ENCODE assay signal across 8 cellular contexts in the genomic region with DNA sequence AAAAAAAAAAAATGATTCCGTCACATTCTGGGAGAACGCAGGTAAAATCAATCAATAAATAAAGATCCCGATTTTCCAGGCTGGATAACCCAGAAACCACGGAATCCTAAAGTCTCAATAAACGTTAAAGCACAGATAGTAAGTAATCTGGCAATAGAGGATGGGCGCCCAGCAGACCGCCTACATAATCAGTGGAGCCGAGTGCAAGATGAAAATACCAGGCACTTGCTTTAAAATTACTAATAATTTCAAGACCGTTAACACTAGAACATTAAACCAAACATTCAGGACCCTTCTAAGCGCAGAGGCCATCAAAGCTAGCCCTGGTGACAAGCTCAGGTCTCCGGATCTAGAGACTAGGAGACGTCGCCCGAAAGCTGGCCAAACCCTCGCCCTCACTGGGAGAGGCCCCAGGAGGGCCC. TPM values are rescaled to one million over a fixed set of nuclear protein-coding genes. Genes with fewer than 3 reads are reported as not detected.
DNase-seq lines count a peak whose midpoint lies in the region; ATAC-seq, FAIRE-seq and TF ChIP-seq lines count a peak whose summit lies in the region.

No MANE protein-coding gene starts in this region.

- H3K4me3 ChIP-seq in kidney (ENCODE audit: low read length in 2 of 2) (peak overlapping the region; percentile 73 to 84), thoracic aorta (peak overlapping the region; percentile 92)

- H3K36me3 Mint-ChIP-seq in activated naive CD8-positive, alpha-beta T cell treated with anti-CD3 and anti-CD28 coated beads, Interleukin-2, amount 10 ng/mL, durations not matched to agents 7 days and 5 days = peaks cover 23% of the 10 kb centered on the region

- peak overlapping the region; percentile 80 to 87 for H3K9ac ChIP-seq in kidney (ENCODE audit: low read length in 2 of 2)

- H3K4me1 ChIP-seq in kidney (ENCODE audit: control insufficient read depth in 1 of 2, insufficient read depth in 1 of 2, low read depth in 1 of 2, low read length in 2 of 2) (peaks cover 10 to 28% of the 10 kb centered on the region in 2 donors), thoracic aorta (ENCODE audit: control insufficient read depth in 1 of 2, low read depth in 2 of 2) (peaks cover 7 to 18% of the 10 kb centered on the region in 2 donors)

- TF ChIP-seq CTCF in kidney (IDR thresholded peaks at IDR 0.05; ENCODE audit: borderline replicate concordance, extremely low read depth, insufficient read depth) (no peak), thoracic aorta (IDR thresholded peaks at IDR 0.05) (no peak)

- H3K4me1 Mint-ChIP-seq in activated naive CD8-positive, alpha-beta T cell treated with anti-CD3 and anti-CD28 coated beads, Interleukin-2, amount 10 ng/mL, durations not matched to agents 7 days and 5 days = peaks cover 30% of the 10 kb centered on the region

- DNase-seq in SHP77 treated with DMSO at 0.1 percent for 48 hours (lab: John Stamatoyannopoulos, UW) = peak; percentile 50
- no peak for DNase-seq in SHP77 (lab: John Stamatoyannopoulos, UW)
- no peak for DNase-seq in activated naive CD8-positive, alpha-beta T cell treated with anti-CD3 and anti-CD28 coated beads, Interleukin-2, amount 10 ng/mL, durations not matched to agents 7 days and 5 days
- DNase-seq in kidney = no peak
- DNase-seq in thoracic aorta (ENCODE audit: low spot score) = no peak
- DNase-seq in H54 (ENCODE audit: insufficient read length, low spot score) = no peak
- DNase-seq in cerebellar nuclear complex (lab: John Stamatoyannopoulos, UW) = no peak

- POLR2A ChIA-PET in activated naive CD8-positive, alpha-beta T cell treated with anti-CD3 and anti-CD28 coated beads, Interleukin-2, amount 10 ng/mL, durations not matched to agents 7 days and 5 days (lab: Charles Lee) = interaction anchor here (1.0 to 8.3 kb wide), 23 partner anchors 10 to 219 kb away, joined by 3 to 176 read pairs (median 7); a partner anchor contains a TSS

- H3K27ac ChIP-seq in kidney (ENCODE audit: low read depth in 2 of 2, low read length in 2 of 2) (peak overlapping the region; percentile 99 to 100), thoracic aorta (peak overlapping the region; percentile 97 to 98)

- H3K27me3 ChIP-seq in thoracic aorta (replicated peaks; ENCODE audit: insufficient read depth) = no peaks in the 10 kb centered on the region

- H3K36me3 ChIP-seq in kidney (ENCODE audit: control insufficient read depth in 1 of 2, insufficient read depth in 2 of 2, low read length in 2 of 2) (peaks cover 5 to 12% of the 10 kb centered on the region in 2 donors), thoracic aorta (no peaks in the 10 kb centered on the region)

- peak overlapping the region; percentile 99 for H3K27ac Mint-ChIP-seq in activated naive CD8-positive, alpha-beta T cell treated with anti-CD3 and anti-CD28 coated beads, Interleukin-2, amount 10 ng/mL, durations not matched to agents 7 days and 5 days

- H3K9me3 ChIP-seq in kidney (ENCODE audit: control insufficient read depth in 1 of 2, low read length in 2 of 2) = no peaks in the 10 kb centered on the region
- no peaks in the 10 kb centered on the region for H3K9me3 ChIP-seq in thoracic aorta

- intact Hi-C loops in kidney (cut with DNase I) = no loop called here

- ATAC-seq in activated naive CD8-positive, alpha-beta T cell treated with anti-CD3 and anti-CD28 coated beads, Interleukin-2, amount 10 ng/mL, durations not matched to agents 7 days and 5 days (ENCODE audit: low read depth) = no peak
- ATAC-seq in thoracic aorta (ENCODE audit: insufficient number of reproducible peaks, low FRiP score, low read depth) (no peak), HG03432 (IDR thresholded peaks at IDR 0.05; ENCODE audit: unreplicated experiment) (no peak)

- H3K4me3 Mint-ChIP-seq in activated naive CD8-positive, alpha-beta T cell treated with anti-CD3 and anti-CD28 coated beads, Interleukin-2, amount 10 ng/mL, durations not matched to agents 7 days and 5 days = peak overlapping the region; percentile 99

- TF ChIP-seq POLR2A in H54 (IDR thresholded peaks at IDR 0.05; ENCODE audit: low read depth, low read length) = no peak

- H3K27me3 Mint-ChIP-seq in activated naive CD8-positive, alpha-beta T cell treated with anti-CD3 and anti-CD28 coated beads, Interleukin-2, amount 10 ng/mL, durations not matched to agents 7 days and 5 days = no peaks in the 10 kb centered on the region

- FAIRE-seq in kidney (lab: Jason Lieb, UNC) = no peak
- FAIRE-seq in H54 (lab: Jason Lieb, UNC) = no peak

- H3K9me3 Mint-ChIP-seq in activated naive CD8-positive, alpha-beta T cell treated with anti-CD3 and anti-CD28 coated beads, Interleukin-2, amount 10 ng/mL, durations not matched to agents 7 days and 5 days = no peaks in the 10 kb centered on the region

RNA-seq across cellular contexts. Expression of a gene that starts 1.2 kb away (rescaled TPM):
- total RNA-seq in activated naive CD8-positive, alpha-beta T cell treated with anti-CD3 and anti-CD28 coated beads, Interleukin-2, amount 10 ng/mL, durations not matched to agents 7 days and 5 days = 100 to 1,000 TPM; 100 to 105 TPM
- total RNA-seq in kidney (81.1 TPM), thoracic aorta (10 to 100 TPM; 52.8 to 54.2 TPM)
- polyA plus RNA-seq in kidney (ENCODE audit: insufficient read depth, low read depth, low replicate concordance) = 69.4 TPM

RNA-seq across cellular contexts. Expression of a gene that starts 1.4 kb away (rescaled TPM):
- total RNA-seq in activated naive CD8-positive, alpha-beta T cell treated with anti-CD3 and anti-CD28 coated beads, Interleukin-2, amount 10 ng/mL, durations not matched to agents 7 days and 5 days = 1 to 10 TPM; 3.3 to 3.4 TPM
- total RNA-seq in kidney = 4.9 TPM
- 5.5 TPM for polyA plus RNA-seq in kidney (ENCODE audit: insufficient read depth, low read depth, low replicate concordance)
- total RNA-seq in thoracic aorta = 1 to 10 TPM in 1 of 2 donors, under 1 TPM in 1; 0.92 to 6.1 TPM

RNA-seq across cellular contexts. Expression of a gene that starts 17.1 kb away (rescaled TPM):
- total RNA-seq in activated naive CD8-positive, alpha-beta T cell treated with anti-CD3 and anti-CD28 coated beads, Interleukin-2, amount 10 ng/mL, durations not matched to agents 7 days and 5 days = 1 to 10 TPM; 1.3 to 1.7 TPM
- total RNA-seq in kidney (1.3 TPM), thoracic aorta (under 1 TPM in 1 of 2 donors, not detected in 1; 0.78 TPM)
- polyA plus RNA-seq in kidney (ENCODE audit: insufficient read depth, low read depth, low replicate concordance) = 1.2 TPM

RNA-seq across cellular contexts. Expression of a gene that starts 19.3 kb away (rescaled TPM):
- 10 to 100 TPM; 47.4 to 50.6 TPM for total RNA-seq in activated naive CD8-positive, alpha-beta T cell treated with anti-CD3 and anti-CD28 coated beads, Interleukin-2, amount 10 ng/mL, durations not matched to agents 7 days and 5 days
- 36.1 TPM for total RNA-seq in kidney
- 140 TPM for polyA plus RNA-seq in kidney (ENCODE audit: insufficient read depth, low read depth, low replicate concordance)
- 10 to 100 TPM; 11.4 to 16.9 TPM for total RNA-seq in thoracic aorta

RNA-seq across cellular contexts. Expression of a gene that starts 22.6 kb away (rescaled TPM):
- 100 to 1,000 TPM; 430 to 443 TPM for total RNA-seq in activated naive CD8-positive, alpha-beta T cell treated with anti-CD3 and anti-CD28 coated beads, Interleukin-2, amount 10 ng/mL, durations not matched to agents 7 days and 5 days
- 244 TPM for total RNA-seq in kidney
- polyA plus RNA-seq in kidney (ENCODE audit: insufficient read depth, low read depth, low replicate concordance) = 333 TPM
- 10 to 100 TPM; 61.2 to 84.5 TPM for total RNA-seq in thoracic aorta
